ENCODE assay signal across 2 cellular contexts in the genomic region with DNA sequence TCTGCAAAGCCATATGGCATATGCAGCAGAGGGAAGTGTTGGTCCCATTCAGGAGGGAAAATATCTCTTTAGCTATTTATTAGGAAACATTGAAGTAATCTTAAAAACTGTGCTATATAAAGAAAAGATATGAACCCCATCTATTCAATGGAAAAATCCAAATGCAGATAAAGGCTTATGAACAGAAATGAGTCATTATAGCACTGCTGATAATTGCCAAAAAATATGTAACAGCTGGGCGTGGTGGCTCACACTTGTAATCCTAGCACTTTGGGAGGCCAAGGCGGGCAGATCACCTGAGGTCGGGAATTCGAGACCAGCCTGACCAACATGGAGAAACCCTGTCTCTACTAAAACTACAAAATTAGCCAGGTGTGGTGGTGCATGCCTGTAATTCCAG. TPM values are rescaled to one million over a fixed set of nuclear protein-coding genes. Genes with fewer than 3 reads are reported as not detected.
"Had no signal": no experiment of that assay in that cellular context is flagged by ENCODE, and none has a peak within 500 bp of the region (broad histone marks: within the 10 kb centered on the region; RNA-seq: fewer than 3 reads in every experiment).

No MANE protein-coding gene starts in this region.

RNA-seq across cellular contexts. Expression of gene PTPN3, which starts 11.9 kb away (rescaled TPM):
- polyA plus RNA-seq: IgD-negative memory B cell, K562 had no signal
